Comparison of ENCODE assay signal across 14 cellular contexts in genomic region chr22:50606126-50606525, GRCh38. TPM values are rescaled to one million over a fixed set of nuclear protein-coding genes. Genes with fewer than 3 reads are reported as not detected.
DNase-seq lines count a peak whose midpoint lies in the region; ATAC-seq, FAIRE-seq and TF ChIP-seq lines count a peak whose summit lies in the region.
"Had no signal": no experiment of that assay in that cellular context is flagged by ENCODE, and none has a peak within 500 bp of the region (broad histone marks: within the 10 kb centered on the region; RNA-seq: fewer than 3 reads in every experiment).

No MANE protein-coding gene starts in this region.

- H3K36me3 ChIP-seq in bronchial epithelial cell (ENCODE audit: control insufficient read depth, insufficient read depth, low read length): no peaks in the 10 kb centered on the region

- H3K27ac Mint-ChIP-seq in CD14-positive monocyte: no peak overlapping the region
- H3K27ac Mint-ChIP-seq: activated T-cell treated with anti-CD3 and anti-CD28 coated beads, Interleukin-2, amount 50 U/mL, for 24 hours had no signal

- in situ Hi-C loops in GM13977 (cut with MboI; ENCODE audit: low pct_unique_long_range_greater_than_20kb, low sequenced_read_pairs, unreplicated experiment): no loop called here

- H3K4me3 Mint-ChIP-seq in CD14-positive monocyte: peak overlapping the region in 1 of 2 donors; percentile 21
- H3K4me3 Mint-ChIP-seq: activated T-cell treated with anti-CD3 and anti-CD28 coated beads, Interleukin-2, amount 50 U/mL, for 24 hours had no signal

- H3K27me3 ChIP-seq in bronchial epithelial cell (ENCODE audit: control insufficient read depth, insufficient read depth, low read length): peaks cover 13% of the 10 kb centered on the region

- H3K4me1 Mint-ChIP-seq in CD14-positive monocyte: no peaks in the 10 kb centered on the region

- DNase-seq in CD14-positive monocyte (ENCODE audit: low spot score): no peak
- peak; percentile 65 for DNase-seq in GM13977 (ENCODE audit: low spot score)
- DNase-seq in bronchial epithelial cell (ENCODE audit: low read depth): no peak
- no peak for DNase-seq in D721Med (ENCODE audit: insufficient read length, low spot score)
- DNase-seq in NCI-H345 treated with DMSO at 0.1 percent for 48 hours (lab: John Stamatoyannopoulos, UW; ENCODE audit: unreplicated experiment): no peak
- DNase-seq: activated T-cell treated with anti-CD3 and anti-CD28 coated beads, Interleukin-2, amount 50 U/mL, for 24 hours; mesenchymal stem cell; NCI-H446; stimulated activated CD4-positive, alpha-beta T cell treated with anti-CD3 and anti-CD28 coated beads, Interleukin-2, amount 100 ng/mL, for 48 hours; stimulated activated naive CD4-positive, alpha-beta T cell treated with Interleukin-2 at 50 U/mL for 16 hours had no signal

- no peak for FAIRE-seq in bronchial epithelial cell (lab: Jason Lieb, UNC)
- no peak for FAIRE-seq in D721Med (lab: Jason Lieb, UNC)
- FAIRE-seq: astrocyte had no signal

- no peak for ATAC-seq in HG03521 (IDR thresholded peaks at IDR 0.05; ENCODE audit: unreplicated experiment)

- H3K4me3 ChIP-seq in bronchial epithelial cell (ENCODE audit: low read depth, low read length): no peak overlapping the region

- peaks cover 0 to 14% (median 4%) of the 10 kb centered on the region in 7 donors for H3K9me3 Mint-ChIP-seq in CD14-positive monocyte
- H3K9me3 Mint-ChIP-seq: activated T-cell treated with anti-CD3 and anti-CD28 coated beads, Interleukin-2, amount 50 U/mL, for 24 hours had no signal

- TF ChIP-seq CTCF in CD14-positive monocyte (IDR thresholded peaks at IDR 0.05) (peak; percentile 56), GM13977 (IDR thresholded peaks at IDR 0.05; ENCODE audit: extremely low read depth, insufficient read depth, missing control alignments) (peak; percentile 50), bronchial epithelial cell (IDR thresholded peaks at IDR 0.05; ENCODE audit: insufficient read depth, low read length, severe bottlenecking) (peak; percentile 12), D721Med (IDR thresholded peaks at IDR 0.05; ENCODE audit: insufficient read depth, missing control alignments) (no peak)

- H3K36me3 Mint-ChIP-seq in CD14-positive monocyte: peaks cover 0 to 10% of the 10 kb centered on the region in 2 donors

- H3K27me3 Mint-ChIP-seq in CD14-positive monocyte (ENCODE audit: low read depth in 3 of 3): peaks cover 49 to 91% (median 65%) of the 10 kb centered on the region in 3 donors

- intact Hi-C loops in CD14-positive monocyte (cut with micrococcal nuclease): no loop called here

RNA-seq across cellular contexts. Expression of gene MAPK8IP2, which starts 5.5 kb away (rescaled TPM):
- not detected for polyA plus RNA-seq in CD14-positive monocyte
- total RNA-seq in bronchial epithelial cell: 0.53 and 0.77 TPM in 2 replicates

RNA-seq across cellular contexts. Expression of gene ARSA, which starts 21.8 kb away (rescaled TPM):
- polyA plus RNA-seq in CD14-positive monocyte: 10 to 100 TPM; 11.9 to 12.1 TPM
- 12.1 and 13.6 TPM in 2 replicates for total RNA-seq in bronchial epithelial cell

RNA-seq across cellular contexts. Expression of gene CHKB, which starts 23.5 kb away (rescaled TPM):
- 10 to 100 TPM; 29.1 to 31.3 TPM for polyA plus RNA-seq in CD14-positive monocyte
- total RNA-seq in bronchial epithelial cell: 27.6 and 34.3 TPM in 2 replicates

RNA-seq across cellular contexts. Expression of gene CPT1B, which starts 27.9 kb away (rescaled TPM):
- polyA plus RNA-seq in CD14-positive monocyte: under 1 TPM in 1 of 2 donors, not detected in 1; 0.18 TPM
- total RNA-seq in bronchial epithelial cell: 3.4 and 8.2 TPM in 2 replicates

RNA-seq across cellular contexts. Expression of gene SYCE3, which starts 43.4 kb away (rescaled TPM):
- polyA plus RNA-seq in CD14-positive monocyte: 1 to 10 TPM in 1 of 2 donors, not detected in 1; 1.9 TPM
- 0.51 and 0.79 TPM in 2 replicates for total RNA-seq in bronchial epithelial cell
- total RNA-seq: astrocyte, Caco-2, RPMI7951 had no signal
